10 cellular contexts compared by ENCODE assay signal in the genomic region with DNA sequence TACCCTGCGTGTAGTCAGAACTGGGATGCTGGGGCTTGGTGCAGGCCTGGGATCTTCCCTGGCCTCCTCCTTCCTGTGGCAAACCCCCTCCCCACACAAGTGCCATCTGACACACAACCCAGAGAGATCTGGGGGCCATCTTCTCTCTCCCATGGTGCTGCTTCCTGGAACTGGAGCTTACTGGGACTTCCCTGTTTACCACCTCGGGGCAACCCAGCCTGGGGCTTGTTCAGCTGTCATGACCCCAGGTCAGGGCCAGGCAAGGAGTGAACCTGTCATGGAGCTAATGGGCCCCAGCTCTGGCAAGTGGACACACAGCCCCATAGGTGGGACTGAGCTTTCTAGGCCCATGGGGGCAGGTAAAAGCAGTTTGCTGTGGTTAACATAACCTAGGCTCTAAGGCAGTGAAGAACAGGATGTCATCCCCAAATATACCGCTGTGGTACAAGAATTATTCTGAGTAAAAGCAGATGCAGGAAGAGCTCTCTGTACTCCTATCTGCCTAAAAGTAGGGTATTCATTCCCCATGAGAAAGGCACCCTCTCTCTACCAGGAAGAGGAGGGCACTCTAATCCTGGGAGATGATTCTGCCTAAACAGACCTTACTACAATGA. TPM values are rescaled to one million over a fixed set of nuclear protein-coding genes. Genes with fewer than 3 reads are reported as not detected.
DNase-seq lines count a peak whose midpoint lies in the region; ATAC-seq, FAIRE-seq and TF ChIP-seq lines count a peak whose summit lies in the region.
"Had no signal": no experiment of that assay in that cellular context is flagged by ENCODE, and none has a peak within 500 bp of the region (broad histone marks: within the 10 kb centered on the region; RNA-seq: fewer than 3 reads in every experiment).

No MANE protein-coding gene starts in this region.

- H3K36me3 Mint-ChIP-seq in activated B cell treated with CpG ODN at 0.5 μM for 24 hours (ENCODE audit: low read depth) (peaks cover 46% of the 10 kb centered on the region), immature natural killer cell (peaks cover 0 to 6% (median 0%) of the 10 kb centered on the region in 3 donors)

- TF ChIP-seq CTCF in A549 (IDR thresholded peaks at IDR 0.05) (no peak), activated B cell treated with CpG ODN at 0.5 μM for 24 hours (IDR thresholded peaks at IDR 0.05) (no peak), upper lobe of left lung (IDR thresholded peaks at IDR 0.05) (no peak), colonic mucosa (IDR thresholded peaks at IDR 0.05) (no peak)

- CTCF ChIA-PET in A549 (lab: Yijun Ruan, JAX): interaction anchor here (4.4 kb wide), 1 partner anchor 11 kb away, joined by 30 read pairs; no protein-coding TSS in a partner anchor
- CTCF ChIA-PET in activated B cell treated with CpG ODN at 0.5 μM for 24 hours (lab: Charles Lee): no interaction called here

- FAIRE-seq in A549 (lab: Jason Lieb, UNC): no peak
- no peak for FAIRE-seq in small intestine (lab: Jason Lieb, UNC)

- WGBS in A549 (ENCODE audit: missing lambda C conversion rate): 90% methylated on average over 3 of the region's 3 CpGs
- WGBS in GM23248 (ENCODE audit: low coverage in 1 of 2, low lambda C conversion rate in 2 of 2, missing lambda C conversion rate in 2 of 2), 2 experiments: 70 to 73% methylated on average over 3 of the region's 3 CpGs
- 75 to 88% methylated on average over 2 to 3 of the region's 3 CpGs for WGBS in upper lobe of left lung, 2 donors
- 56 to 69% (median 68%) methylated on average over 3 of the region's 3 CpGs for WGBS in small intestine, 3 donors

- intact Hi-C loops in activated B cell treated with CpG ODN at 0.5 μM for 24 hours (cut with micrococcal nuclease) (no loop called here), colonic mucosa (cut with DNase I) (no loop called here)

- peaks cover 80% of the 10 kb centered on the region for H3K79me2 ChIP-seq in GM23248 (ENCODE audit: insufficient read depth)

- H3K4me2 ChIP-seq in A549 (peak overlapping the region; percentile 96), GM23248 (ENCODE audit: unreplicated experiment) (peak overlapping the region; percentile 93)

- H3K4me3 Mint-ChIP-seq in activated B cell treated with CpG ODN at 0.5 μM for 24 hours (peak overlapping the region; percentile 90), immature natural killer cell (peak overlapping the region; percentile 87 to 95 (median 93))

- no peaks in the 10 kb centered on the region for H3K27me3 ChIP-seq in GM23248 (replicated peaks; ENCODE audit: insufficient read depth)
- H3K27me3 ChIP-seq in upper lobe of left lung: no peaks in the 10 kb centered on the region
- no peaks in the 10 kb centered on the region for H3K27me3 ChIP-seq in colonic mucosa
- H3K27me3 ChIP-seq in small intestine (ENCODE audit: control insufficient read depth in 2 of 2, insufficient read depth in 2 of 2, low read length in 2 of 2): no peaks in the 10 kb centered on the region

- peak overlapping the region; percentile 97; the same call in 2 of the 3 replicates for H3K4me3 ChIP-seq in A549
- peak overlapping the region; percentile 85; the same call in 1 of the 2 replicates for H3K4me3 ChIP-seq in GM23248
- H3K4me3 ChIP-seq in upper lobe of left lung: peak overlapping the region in 1 of 4 donors; percentile 95
- no peak overlapping the region for H3K4me3 ChIP-seq in colonic mucosa
- H3K4me3 ChIP-seq in small intestine (ENCODE audit: low read depth in 1 of 2, low read length in 2 of 2): peak overlapping the region in 1 of 2 donors; percentile 98

- TF ChIP-seq EP300 in A549 (IDR thresholded peaks at IDR 0.05): no peak
- no peak for TF ChIP-seq EP300 in upper lobe of left lung (IDR thresholded peaks at IDR 0.05)

- DNase-seq in A549 (ENCODE audit: low read depth in 1 of 2, low spot score in 1 of 2) (no peak), GM23248 (no peak), activated B cell treated with CpG ODN at 0.5 μM for 24 hours (no peak), immature natural killer cell (no peak), dermis blood vessel endothelial cell (no peak), upper lobe of left lung (no peak), colonic mucosa (no peak), small intestine (no peak)
- DNase-seq: foreskin melanocyte, NCI-H1417 treated with DMSO at 0.1 percent for 48 hours had no signal

- no peak for ATAC-seq in A549
- ATAC-seq in activated B cell treated with CpG ODN at 0.5 μM for 24 hours (ENCODE audit: low read depth): no peak
- no peak for ATAC-seq in upper lobe of left lung (ENCODE audit: low FRiP score in 2 of 2)

- POLR2A ChIA-PET in A549 (lab: Yijun Ruan, JAX) (no interaction called here), activated B cell treated with CpG ODN at 0.5 μM for 24 hours (lab: Charles Lee) (interaction anchor here (0.6 kb wide), 1 partner anchor 126 kb away, joined by 3 read pairs; no protein-coding TSS in a partner anchor)

- H3K27me3 Mint-ChIP-seq in activated B cell treated with CpG ODN at 0.5 μM for 24 hours (no peaks in the 10 kb centered on the region), immature natural killer cell (ENCODE audit: low read depth in 3 of 3) (peaks cover 12 to 20% (median 16%) of the 10 kb centered on the region in 3 donors)

- TF ChIP-seq POLR2A in A549 (IDR thresholded peaks at IDR 0.05; ENCODE audit: low read length): no peak
- no peak for TF ChIP-seq POLR2A in upper lobe of left lung (IDR thresholded peaks at IDR 0.05)

- H3K27ac Mint-ChIP-seq in activated B cell treated with CpG ODN at 0.5 μM for 24 hours: no peak overlapping the region
- H3K27ac Mint-ChIP-seq in immature natural killer cell: peak overlapping the region in 5 of 6 donors; percentile 62 to 93 (median 70)

- H3K9me2 ChIP-seq in GM23248 (ENCODE audit: insufficient read depth): no peaks in the 10 kb centered on the region

- no peak for TF ChIP-seq RAD21 in A549 (conservative IDR thresholded peaks at IDR 0.05 in 1 of 2, IDR thresholded peaks at IDR 0.05 in 1 of 2)

- no peak overlapping the region for H2AFZ ChIP-seq in GM23248

- 0 out of 2 replicates have a peak, but pooled peaks cover 7% of the 10 kb centered on the region for H4K20me1 ChIP-seq in GM23248 (ENCODE audit: insufficient read depth)

- H3K9me3 Mint-ChIP-seq in activated B cell treated with CpG ODN at 0.5 μM for 24 hours (no peaks in the 10 kb centered on the region), immature natural killer cell (no peaks in the 10 kb centered on the region)

- H3F3A ChIP-seq in GM23248 (ENCODE audit: insufficient read depth): no peaks in the 10 kb centered on the region

- H3K9me3 ChIP-seq in A549 (no peaks in the 10 kb centered on the region), GM23248 (ENCODE audit: low read depth) (no peaks in the 10 kb centered on the region), upper lobe of left lung (no peaks in the 10 kb centered on the region), colonic mucosa (no peaks in the 10 kb centered on the region), small intestine (ENCODE audit: control insufficient read depth, low read depth) (no peaks in the 10 kb centered on the region)

- peaks cover 39% of the 10 kb centered on the region for H3K4me1 Mint-ChIP-seq in activated B cell treated with CpG ODN at 0.5 μM for 24 hours
- peaks cover 60 to 69% of the 10 kb centered on the region in 2 donors for H3K4me1 Mint-ChIP-seq in immature natural killer cell

- H3K9ac ChIP-seq in GM23248 (peak overlapping the region; percentile 82; the same call in 1 of the 2 replicates), colonic mucosa (ENCODE audit: low read depth in 2 of 2, low read length in 2 of 2) (no peak overlapping the region)

- H3K4me1 ChIP-seq in A549 (peaks cover 25% of the 10 kb centered on the region), GM23248 (ENCODE audit: insufficient read depth) (peaks cover 17% of the 10 kb centered on the region), upper lobe of left lung (peaks cover 29 to 62% (median 40%) of the 10 kb centered on the region in 4 donors), colonic mucosa (peaks cover 15% of the 10 kb centered on the region), small intestine (ENCODE audit: control insufficient read depth in 2 of 2, insufficient read depth in 1 of 2, low read depth in 1 of 2, low read length in 1 of 2) (peaks cover 4 to 17% of the 10 kb centered on the region in 2 donors)

- in situ Hi-C loops in GM23248 (cut with MboI): no loop called here

- H3K27ac ChIP-seq in A549: peak overlapping the region in 1 of 2 experiments; percentile 12; a peak in 1 of 6 replicates
- H3K27ac ChIP-seq in GM23248: no peak overlapping the region
- no peak overlapping the region for H3K27ac ChIP-seq in upper lobe of left lung
- no peak overlapping the region for H3K27ac ChIP-seq in colonic mucosa
- no peak overlapping the region for H3K27ac ChIP-seq in small intestine (ENCODE audit: low read depth in 1 of 2, low read length in 1 of 2)

- H3K36me3 ChIP-seq in GM23248 (ENCODE audit: low read depth) (no peaks in the 10 kb centered on the region), upper lobe of left lung (peaks cover 6 to 32% (median 23%) of the 10 kb centered on the region in 4 donors), colonic mucosa (peaks cover under 1% of the 10 kb centered on the region), small intestine (ENCODE audit: control insufficient read depth in 2 of 2, insufficient read depth in 2 of 2, low read length in 2 of 2) (peaks cover 4 to 7% of the 10 kb centered on the region in 2 donors)

RNA-seq across cellular contexts. Expression of a gene that starts 2.4 kb away (rescaled TPM):
- polyA plus RNA-seq in A549 (2011; rRNA removed) (9.3 and 9.9 TPM in 2 replicates), A549 (2017; fragmentation: RNase III; extraction: RNeasy Plus Mini Kit Qiagen cat#74134 plus additional on column Dnase treatment) (18.8 to 20.1 TPM (median 20.1 TPM) in 3 replicates), GM23248 (2016; fragmentation: Nextera tagmentation; extraction: Ambion mirVana) (8.6 and 9.8 TPM in 2 replicates), immature natural killer cell (10 to 100 TPM in 2 of 3 donors, 1 to 10 TPM in 1; 8.8 to 27.3 (median 10.7) TPM), small intestine (10 to 100 TPM; 16.8 to 21.6 (median 19.1) TPM)
- 12.2 and 16.1 TPM in 2 replicates for polyA plus RNA-seq in A549 (2012; cell fraction: cytosol; rRNA removed)
- polyA plus RNA-seq in A549 (2012; cell fraction: nucleus; rRNA removed): 41.5 and 54.1 TPM in 2 replicates
- polyA minus RNA-seq in A549 (2011; rRNA and poly(A)+ RNA removed): 15.7 and 16.0 TPM in 2 replicates
- 21.3 and 24.7 TPM in 2 replicates for total RNA-seq in GM23248 (2014; rRNA removed; shearing (Covaris generic))
- total RNA-seq in activated B cell treated with CpG ODN at 0.5 μM for 24 hours (39.5 and 41.5 TPM in 2 replicates), dermis blood vessel endothelial cell (19.4 and 20.1 TPM in 2 replicates), upper lobe of left lung (10 to 100 TPM; 25.7 to 43.0 (median 30.8) TPM), colonic mucosa (10 to 100 TPM; 38.1 to 48.9 TPM)

RNA-seq across cellular contexts. Expression of a gene that starts 12.4 kb away (rescaled TPM):
- not detected in 2 replicates for polyA plus RNA-seq in A549 (2011; rRNA removed)
- not detected in 2 replicates for polyA plus RNA-seq in A549 (2012; cell fraction: cytosol; rRNA removed)
- polyA plus RNA-seq in A549 (2012; cell fraction: nucleus; rRNA removed): 0.04 TPM in 1 of 2 replicates, not detected in the other
- polyA plus RNA-seq in A549 (2017; fragmentation: RNase III; extraction: RNeasy Plus Mini Kit Qiagen cat#74134 plus additional on column Dnase treatment): not detected in 3 replicates
- polyA minus RNA-seq in A549 (2011; rRNA and poly(A)+ RNA removed): not detected in 2 replicates
- total RNA-seq in GM23248 (2014; rRNA removed; shearing (Covaris generic)): not detected in 2 replicates
- polyA plus RNA-seq in GM23248 (2016; fragmentation: Nextera tagmentation; extraction: Ambion mirVana): 0.26 and 0.43 TPM in 2 replicates
- total RNA-seq in activated B cell treated with CpG ODN at 0.5 μM for 24 hours: not detected in 2 replicates
- 1 to 10 TPM in 1 of 3 donors, under 1 TPM in 1, not detected in 1; 0.53 to 1.7 TPM for polyA plus RNA-seq in immature natural killer cell
- total RNA-seq in dermis blood vessel endothelial cell: not detected in 2 replicates
- 10 to 100 TPM in 1 of 6 donors, 1 to 10 TPM in 5; 1.2 to 21.0 (median 2.4) TPM for total RNA-seq in upper lobe of left lung
- total RNA-seq in colonic mucosa: under 1 TPM in 1 of 2 donors, not detected in 1; 0.21 TPM
- under 1 TPM in 1 of 3 donors, not detected in 2; 0.48 TPM for polyA plus RNA-seq in small intestine
